In genomic region chr9:125746774-125747052, GRCh38 we compare ENCODE assay signal across 8 cellular contexts. TPM values are rescaled to one million over a fixed set of nuclear protein-coding genes. Genes with fewer than 3 reads are reported as not detected.
A peak's percentile ranks its signal among the peaks of the same experiment; 100 is the strongest.
DNase-seq lines count a peak whose midpoint lies in the region; ATAC-seq and TF ChIP-seq lines count a peak whose summit lies in the region.

No MANE protein-coding gene starts in this region.

- H3K14ac ChIP-seq in mesenchymal stem cell (ENCODE audit: low read length in 2 of 2) = no peak overlapping the region

- no peak overlapping the region for H2AFZ ChIP-seq in mesenchymal stem cell (ENCODE audit: low read depth, low read length)

- H3K4me3 ChIP-seq in AG04449 (ENCODE audit: low read depth, low read length) = peak overlapping the region; percentile 88
- peak overlapping the region in 1 of 2 experiments; percentile 87 for H3K4me3 ChIP-seq in mesenchymal stem cell (ENCODE audit: insufficient read depth in 1 of 2, low read depth in 1 of 2, low read length in 2 of 2)

- peak overlapping the region in 1 of 2 experiments; percentile 68 for H3K18ac ChIP-seq in mesenchymal stem cell (ENCODE audit: low read depth in 1 of 2, low read length in 2 of 2)

- POLR2A ChIA-PET in AG04449 (lab: Yijun Ruan, JAX) = no interaction called here

- H2BK12ac ChIP-seq in mesenchymal stem cell (ENCODE audit: low read length in 2 of 2) = no peak overlapping the region

- H3K4me2 ChIP-seq in mesenchymal stem cell (ENCODE audit: low read length, poor library complexity, severe bottlenecking) = peak overlapping the region; percentile 59

- peak overlapping the region; percentile 88 for H2BK120ac ChIP-seq in mesenchymal stem cell (ENCODE audit: low read depth, low read length)

- peak overlapping the region in 1 of 2 experiments; percentile 58 for H3K4ac ChIP-seq in mesenchymal stem cell (ENCODE audit: low read depth in 1 of 2, low read length in 2 of 2)

- CTCF ChIA-PET in AG04449 (lab: Yijun Ruan, JAX) = no interaction called here

- peak overlapping the region; percentile 47 for H3K27ac ChIP-seq in adipose tissue (ENCODE audit: low read depth, low read length)
- H3K27ac ChIP-seq in mesenchymal stem cell (ENCODE audit: low read length, poor library complexity, severe bottlenecking) = no peak overlapping the region

- ATAC-seq in HG02588 (IDR thresholded peaks at IDR 0.05; ENCODE audit: unreplicated experiment) = peak; percentile 21

- peaks cover 1% of the 10 kb centered on the region for H3K4me1 ChIP-seq in mesenchymal stem cell (ENCODE audit: control insufficient read depth, insufficient read depth, low read depth, low read length)

- H3K36me3 ChIP-seq in mesenchymal stem cell (ENCODE audit: control insufficient read depth in 1 of 2, insufficient read depth in 2 of 2, low read depth in 1 of 2, low read length in 2 of 2) = peaks cover 0 to 9% of the 10 kb centered on the region in 2 experiments

- H4K8ac ChIP-seq in mesenchymal stem cell (ENCODE audit: low read length) = no peak overlapping the region

- no peak for TF ChIP-seq CTCF in AG04449 (IDR thresholded peaks at IDR 0.05; ENCODE audit: insufficient read depth, low read length, missing control alignments)

- H3K27me3 ChIP-seq in mesenchymal stem cell (ENCODE audit: control insufficient read depth in 1 of 2, insufficient read depth in 1 of 2, low read length in 2 of 2) = no peaks in the 10 kb centered on the region

- peak overlapping the region; percentile 40 for H2BK15ac ChIP-seq in mesenchymal stem cell (ENCODE audit: low read depth, poor library complexity, severe bottlenecking)

- peak overlapping the region in 1 of 2 experiments; percentile 92 for H3K23ac ChIP-seq in mesenchymal stem cell (ENCODE audit: low read length in 2 of 2)

- DNase-seq in AG04449 (ENCODE audit: low read depth, low spot score) (no peak), mesenchymal stem cell (no peak), SK-N-DZ (ENCODE audit: low spot score) (no peak), RPMI8226 (no peak), DMS153 (lab: John Stamatoyannopoulos, UW) (no peak), germinal center (ENCODE audit: low spot score) (no peak)

- H2BK5ac ChIP-seq in mesenchymal stem cell (ENCODE audit: low read depth, low read length, poor library complexity, severe bottlenecking) = no peak overlapping the region

- no peak overlapping the region for H3K9ac ChIP-seq in mesenchymal stem cell (ENCODE audit: low read length)

- H2AK5ac ChIP-seq in mesenchymal stem cell (ENCODE audit: low read length, severe bottlenecking) = no peak overlapping the region

- H3K79me1 ChIP-seq in mesenchymal stem cell (replicated peaks; ENCODE audit: low read length, poor library complexity, severe bottlenecking) = peaks cover 8% of the 10 kb centered on the region

- H4K91ac ChIP-seq in mesenchymal stem cell (ENCODE audit: low read length) = peak overlapping the region; percentile 34

- H3K9me3 ChIP-seq in mesenchymal stem cell (ENCODE audit: control insufficient read depth, low read length) = no peaks in the 10 kb centered on the region

- WGBS in adipose tissue, 3 donors = 0 to 4% (median 2%) methylated on average over 21 to 32 of the region's 46 CpGs
- no CpG with 5 or more reads among the region's 46 CpGs for WGBS in mesenchymal stem cell

RNA-seq across cellular contexts. Expression of gene PBX3, which starts 0.5 kb away (rescaled TPM):
- 10 to 100 TPM in 2 of 3 donors, 1 to 10 TPM in 1; 9.2 to 16.5 (median 13.2) TPM for polyA plus RNA-seq in adipose tissue
- polyA plus RNA-seq in mesenchymal stem cell (2013, experiment 1 of 2) = 34.6 TPM
- 36.1 TPM for polyA plus RNA-seq in mesenchymal stem cell (2013, experiment 2 of 2)
- polyA plus RNA-seq in SK-N-DZ (2014; cell fraction: cytosol; rRNA removed) = 51.4 and 62.6 TPM in 2 replicates
- 33.8 and 57.4 TPM in 2 replicates for polyA plus RNA-seq in SK-N-DZ (2014; cell fraction: nucleus; rRNA removed)

RNA-seq across cellular contexts. Expression of gene MAPKAP1, which starts 39.7 kb away (rescaled TPM):
- polyA plus RNA-seq in adipose tissue = 10 to 100 TPM; 28.1 to 57.0 (median 50.5) TPM
- 73.7 TPM for polyA plus RNA-seq in mesenchymal stem cell (2013, experiment 1 of 2)
- 78.3 TPM for polyA plus RNA-seq in mesenchymal stem cell (2013, experiment 2 of 2)
- 56.8 and 57.7 TPM in 2 replicates for polyA plus RNA-seq in SK-N-DZ (2014; cell fraction: cytosol; rRNA removed)
- 37.1 and 55.5 TPM in 2 replicates for polyA plus RNA-seq in SK-N-DZ (2014; cell fraction: nucleus; rRNA removed)
